Comparison of ENCODE assay signal across 16 cellular contexts in genomic region chr1:5343256-5344020, GRCh38.
A peak's percentile ranks its signal among the peaks of the same experiment; 100 is the strongest.
DNase-seq lines count a peak whose midpoint lies in the region; ATAC-seq and TF ChIP-seq lines count a peak whose summit lies in the region.
"Had no signal": no experiment of that assay in that cellular context is flagged by ENCODE, and none has a peak within 500 bp of the region (broad histone marks: within the 10 kb centered on the region; RNA-seq: fewer than 3 reads in every experiment).

No MANE protein-coding gene starts in this region.

- H3K27ac Mint-ChIP-seq in activated CD4-positive, alpha-beta T cell treated with anti-CD3 and anti-CD28 coated beads for 36 hours: peak overlapping the region; percentile 60
- H3K27ac Mint-ChIP-seq in stimulated activated memory B cell treated with anti-CD40 and anti-IgM and Interleukin-4, amounts not matched to agents 10 μg/mL and 1 μg/mL and 100 μg/mL, for 72 hours: no peak overlapping the region
- H3K27ac Mint-ChIP-seq in activated T-helper 2 cell treated with anti-CD3 and anti-CD28 coated beads, Interferon-gamma antibody, Interleukin-2, Interleukin-4, amounts not matched to agents 10 μg/mL and 5 μg/mL and 100 μg/mL, durations not matched to agents 14 hours and 24 hours and 36 hours: no peak overlapping the region
- H3K27ac Mint-ChIP-seq: CD4-positive, alpha-beta T cell; HFFc6 had no signal

- H3K4me3 Mint-ChIP-seq in activated CD4-positive, alpha-beta T cell treated with anti-CD3 and anti-CD28 coated beads for 36 hours: no peak overlapping the region
- no peak overlapping the region for H3K4me3 Mint-ChIP-seq in stimulated activated memory B cell treated with anti-CD40 and anti-IgM and Interleukin-4, amounts not matched to agents 10 μg/mL and 1 μg/mL and 100 μg/mL, for 72 hours
- no peak overlapping the region for H3K4me3 Mint-ChIP-seq in activated T-helper 2 cell treated with anti-CD3 and anti-CD28 coated beads, Interferon-gamma antibody, Interleukin-2, Interleukin-4, amounts not matched to agents 10 μg/mL and 5 μg/mL and 100 μg/mL, durations not matched to agents 14 hours and 24 hours and 36 hours (ENCODE audit: low read depth)
- H3K4me3 Mint-ChIP-seq: CD4-positive, alpha-beta T cell; HFFc6 had no signal

- peaks cover 3% of the 10 kb centered on the region for H3K4me1 Mint-ChIP-seq in activated CD4-positive, alpha-beta T cell treated with anti-CD3 and anti-CD28 coated beads for 36 hours
- no peaks in the 10 kb centered on the region for H3K4me1 Mint-ChIP-seq in stimulated activated memory B cell treated with anti-CD40 and anti-IgM and Interleukin-4, amounts not matched to agents 10 μg/mL and 1 μg/mL and 100 μg/mL, for 72 hours
- H3K4me1 Mint-ChIP-seq in activated T-helper 2 cell treated with anti-CD3 and anti-CD28 coated beads, Interferon-gamma antibody, Interleukin-2, Interleukin-4, amounts not matched to agents 10 μg/mL and 5 μg/mL and 100 μg/mL, durations not matched to agents 14 hours and 24 hours and 36 hours (ENCODE audit: low read depth): no peaks in the 10 kb centered on the region

- POLR2A ChIA-PET in activated CD4-positive, alpha-beta T cell treated with anti-CD3 and anti-CD28 coated beads for 36 hours (lab: Charles Lee): no interaction called here

- no peak for DNase-seq in activated CD4-positive, alpha-beta T cell treated with anti-CD3 and anti-CD28 coated beads for 36 hours
- DNase-seq in activated CD4-positive, alpha-beta T cell treated with anti-CD3 and anti-CD28 coated beads, Interleukin-2, amount 50 U/mL, for 4 hours: no peak
- peak; percentile 20 for DNase-seq in mesenteric fat pad (ENCODE audit: low spot score)
- DNase-seq in activated T-helper 2 cell treated with anti-CD3 and anti-CD28 coated beads, Interferon-gamma antibody, Interleukin-2, Interleukin-4, amounts not matched to agents 10 μg/mL and 5 μg/mL and 100 μg/mL, durations not matched to agents 14 hours and 24 hours and 36 hours (ENCODE audit: low spot score): no peak
- DNase-seq in GM20000 (ENCODE audit: low spot score): no peak
- DNase-seq: AML-193; Caco-2; CD4-positive, alpha-beta T cell; GOT3; H7; HFFc6 had no signal

- CTCF ChIA-PET in activated CD4-positive, alpha-beta T cell treated with anti-CD3 and anti-CD28 coated beads for 36 hours (lab: Charles Lee): no interaction called here

- no peaks in the 10 kb centered on the region for H3K9me3 Mint-ChIP-seq in activated CD4-positive, alpha-beta T cell treated with anti-CD3 and anti-CD28 coated beads for 36 hours (ENCODE audit: low read depth)
- H3K9me3 Mint-ChIP-seq in stimulated activated memory B cell treated with anti-CD40 and anti-IgM and Interleukin-4, amounts not matched to agents 10 μg/mL and 1 μg/mL and 100 μg/mL, for 72 hours: peaks cover 4% of the 10 kb centered on the region
- H3K9me3 Mint-ChIP-seq in activated T-helper 2 cell treated with anti-CD3 and anti-CD28 coated beads, Interferon-gamma antibody, Interleukin-2, Interleukin-4, amounts not matched to agents 10 μg/mL and 5 μg/mL and 100 μg/mL, durations not matched to agents 14 hours and 24 hours and 36 hours: peaks cover 4% of the 10 kb centered on the region

- no peaks in the 10 kb centered on the region for H3K36me3 Mint-ChIP-seq in activated CD4-positive, alpha-beta T cell treated with anti-CD3 and anti-CD28 coated beads for 36 hours (ENCODE audit: low read depth)
- no peaks in the 10 kb centered on the region for H3K36me3 Mint-ChIP-seq in stimulated activated memory B cell treated with anti-CD40 and anti-IgM and Interleukin-4, amounts not matched to agents 10 μg/mL and 1 μg/mL and 100 μg/mL, for 72 hours
- no peaks in the 10 kb centered on the region for H3K36me3 Mint-ChIP-seq in activated T-helper 2 cell treated with anti-CD3 and anti-CD28 coated beads, Interferon-gamma antibody, Interleukin-2, Interleukin-4, amounts not matched to agents 10 μg/mL and 5 μg/mL and 100 μg/mL, durations not matched to agents 14 hours and 24 hours and 36 hours (ENCODE audit: low read depth)

- H3K27me3 Mint-ChIP-seq in activated CD4-positive, alpha-beta T cell treated with anti-CD3 and anti-CD28 coated beads for 36 hours: no peaks in the 10 kb centered on the region
- H3K27me3 Mint-ChIP-seq in stimulated activated memory B cell treated with anti-CD40 and anti-IgM and Interleukin-4, amounts not matched to agents 10 μg/mL and 1 μg/mL and 100 μg/mL, for 72 hours: peaks cover 14% of the 10 kb centered on the region
- no peaks in the 10 kb centered on the region for H3K27me3 Mint-ChIP-seq in activated T-helper 2 cell treated with anti-CD3 and anti-CD28 coated beads, Interferon-gamma antibody, Interleukin-2, Interleukin-4, amounts not matched to agents 10 μg/mL and 5 μg/mL and 100 μg/mL, durations not matched to agents 14 hours and 24 hours and 36 hours (ENCODE audit: low read depth)
- H3K27me3 Mint-ChIP-seq: CD4-positive, alpha-beta T cell had no signal

- no peak for TF ChIP-seq CTCF in GM20000 (IDR thresholded peaks at IDR 0.05; ENCODE audit: extremely low read depth, missing control alignments)

- intact Hi-C loops in activated CD4-positive, alpha-beta T cell treated with anti-CD3 and anti-CD28 coated beads for 36 hours (cut with DNase I, micrococcal nuclease): no loop called here
- intact Hi-C loops in activated T-helper 2 cell treated with anti-CD3 and anti-CD28 coated beads, Interferon-gamma antibody, Interleukin-2, Interleukin-4, amounts not matched to agents 10 μg/mL and 5 μg/mL and 100 μg/mL, durations not matched to agents 14 hours and 24 hours and 36 hours (cut with micrococcal nuclease): no loop called here

- no peak for ATAC-seq in activated CD4-positive, alpha-beta T cell treated with anti-CD3 and anti-CD28 coated beads for 36 hours
- ATAC-seq in stimulated activated memory B cell treated with anti-CD40 and anti-IgM and Interleukin-4, amounts not matched to agents 10 μg/mL and 1 μg/mL and 100 μg/mL, for 72 hours: peak; percentile 24
- ATAC-seq in GM21717 (IDR thresholded peaks at IDR 0.05; ENCODE audit: unreplicated experiment): no peak
- ATAC-seq: A549, HCT116, HepG2 had no signal
